Comparison of ENCODE assay signal across 10 cellular contexts in genomic region chr12:50258167-50258551, GRCh38. TPM values are rescaled to one million over a fixed set of nuclear protein-coding genes. Genes with fewer than 3 reads are reported as not detected.
DNase-seq lines count a peak whose midpoint lies in the region; ATAC-seq and TF ChIP-seq lines count a peak whose summit lies in the region.
"Had no signal": no experiment of that assay in that cellular context is flagged by ENCODE, and none has a peak within 500 bp of the region (broad histone marks: within the 10 kb centered on the region; RNA-seq: fewer than 3 reads in every experiment).

No MANE protein-coding gene starts in this region.

- H3K36me3 Mint-ChIP-seq in activated CD4-positive, alpha-beta memory T cell treated with anti-CD3 and anti-CD28 coated beads, Interleukin-2, amount 10 ng/mL, durations not matched to agents 7 days and 5 days (ENCODE audit: low read depth), result no peaks in the 10 kb centered on the region
- H3K36me3 Mint-ChIP-seq: activated naive CD8-positive, alpha-beta T cell had no signal

- no peaks in the 10 kb centered on the region for H3K9me2 ChIP-seq in PC-9 (ENCODE audit: insufficient read depth)

- DNase-seq in PC-9, result no peak
- no peak for DNase-seq in epithelial cell of prostate (ENCODE audit: low read depth, low spot score)
- no peak for DNase-seq in lung (ENCODE audit: low spot score)
- DNase-seq in thyroid gland, result peak; percentile 34 to 61
- no peak for DNase-seq in activated CD4-positive, alpha-beta memory T cell treated with anti-CD3 and anti-CD28 coated beads, Interleukin-2, amount 10 ng/mL, durations not matched to agents 7 days and 5 days
- no peak for DNase-seq in LoVo (ENCODE audit: low spot score)
- DNase-seq: activated CD4-positive, alpha-beta T cell treated with anti-CD3 and anti-CD28 coated beads, Interleukin-2, amount 50 U/mL, for 1 hour had no signal

- no peak for TF ChIP-seq POLR2A in thyroid gland (IDR thresholded peaks at IDR 0.05)

- no peaks in the 10 kb centered on the region for H3K9me3 ChIP-seq in PC-9 (ENCODE audit: insufficient read depth, low read depth)
- no peaks in the 10 kb centered on the region for H3K9me3 ChIP-seq in lung (ENCODE audit: control insufficient read depth in 2 of 2, insufficient read depth in 1 of 2, low read length in 1 of 2)
- no peaks in the 10 kb centered on the region for H3K9me3 ChIP-seq in thyroid gland

- CTCF ChIA-PET in PC-9 (lab: Charles Lee), result no interaction called here
- CTCF ChIA-PET in activated CD4-positive, alpha-beta memory T cell treated with anti-CD3 and anti-CD28 coated beads, Interleukin-2, amount 10 ng/mL, durations not matched to agents 7 days and 5 days (lab: Charles Lee), result no interaction called here

- TF ChIP-seq CTCF in PC-9 (conservative IDR thresholded peaks at IDR 0.05), result no peak
- no peak for TF ChIP-seq CTCF in lung (IDR thresholded peaks at IDR 0.05; ENCODE audit: control extremely low read depth, extremely low read depth)
- TF ChIP-seq CTCF in thyroid gland (IDR thresholded peaks at IDR 0.05), result no peak

- no TSS peak for BruUV-seq in PC-9 (replicated peaks; lab: Mats Ljungman, UMichigan)

- no peaks in the 10 kb centered on the region for H3K9me3 Mint-ChIP-seq in activated CD4-positive, alpha-beta memory T cell treated with anti-CD3 and anti-CD28 coated beads, Interleukin-2, amount 10 ng/mL, durations not matched to agents 7 days and 5 days

- H3K27ac Mint-ChIP-seq in activated CD4-positive, alpha-beta memory T cell treated with anti-CD3 and anti-CD28 coated beads, Interleukin-2, amount 10 ng/mL, durations not matched to agents 7 days and 5 days, result no peak overlapping the region
- H3K27ac Mint-ChIP-seq: activated naive CD8-positive, alpha-beta T cell had no signal

- H4K20me1 ChIP-seq in PC-9 (ENCODE audit: insufficient read depth), result no peaks in the 10 kb centered on the region

- peak overlapping the region; percentile 30 for H3K4me2 ChIP-seq in PC-9

- WGBS in lung, 2 donors, result 66 to 74% methylated on average over 5 of the region's 5 CpGs
- WGBS in thyroid gland, 2 donors, result 60 to 73% methylated on average over 5 of the region's 5 CpGs

- H3K4me1 ChIP-seq in PC-9 (replicated peaks; ENCODE audit: insufficient read depth), result peaks cover 71% of the 10 kb centered on the region
- peaks cover 7 to 16% of the 10 kb centered on the region in 2 donors for H3K4me1 ChIP-seq in lung (ENCODE audit: control insufficient read depth in 2 of 2, insufficient read depth in 2 of 2, low read length in 2 of 2)
- peaks cover 32 to 56% of the 10 kb centered on the region in 2 donors for H3K4me1 ChIP-seq in thyroid gland

- no peak for ATAC-seq in lung (ENCODE audit: insufficient read depth, low FRiP score)
- no peak for ATAC-seq in activated CD4-positive, CD25-positive, alpha-beta regulatory T cell treated with anti-CD3 and anti-CD28 coated beads, Interleukin-2, amount 50 U/mL, for 24 hours
- no peak for ATAC-seq in HG03045 (IDR thresholded peaks at IDR 0.05; ENCODE audit: unreplicated experiment)

- H3K27ac ChIP-seq in PC-9, result peak overlapping the region; percentile 98
- H3K27ac ChIP-seq in epithelial cell of prostate, result peak overlapping the region; percentile 73
- peak overlapping the region; percentile 42 to 75 for H3K27ac ChIP-seq in lung (ENCODE audit: low read depth in 1 of 2, low read length in 1 of 2)
- peak overlapping the region; percentile 70 to 82 (median 79) for H3K27ac ChIP-seq in thyroid gland

- peaks cover 71% of the 10 kb centered on the region for H3F3A ChIP-seq in PC-9 (ENCODE audit: insufficient read depth, low read depth)

- H3K4me1 Mint-ChIP-seq in activated CD4-positive, alpha-beta memory T cell treated with anti-CD3 and anti-CD28 coated beads, Interleukin-2, amount 10 ng/mL, durations not matched to agents 7 days and 5 days, result peaks cover 16% of the 10 kb centered on the region

- H3K79me2 ChIP-seq in PC-9 (ENCODE audit: low read depth), result peaks cover 61% of the 10 kb centered on the region

- no peak overlapping the region for H2AFZ ChIP-seq in PC-9

- intact Hi-C loops in PC-9 (cut with micrococcal nuclease; ENCODE audit: unreplicated experiment), result no loop called here
- intact Hi-C loops in thyroid gland (cut with DNase I), result no loop called here

- no peaks in the 10 kb centered on the region for H3K27me3 Mint-ChIP-seq in activated CD4-positive, alpha-beta memory T cell treated with anti-CD3 and anti-CD28 coated beads, Interleukin-2, amount 10 ng/mL, durations not matched to agents 7 days and 5 days
- H3K27me3 Mint-ChIP-seq: activated naive CD8-positive, alpha-beta T cell had no signal

- H3K27me3 ChIP-seq in PC-9 (ENCODE audit: insufficient read depth, low read depth) (no peaks in the 10 kb centered on the region), lung (ENCODE audit: control insufficient read depth, insufficient read depth) (no peaks in the 10 kb centered on the region), thyroid gland (no peaks in the 10 kb centered on the region)

- H3K4me3 ChIP-seq in PC-9 (no peak overlapping the region), lung (no peak overlapping the region), thyroid gland (replicated peaks in 1 of 3) (no peak overlapping the region)

- POLR2A ChIA-PET in PC-9 (lab: Charles Lee; ENCODE audit: unreplicated experiment), result interaction anchor here (0.6 kb wide), 2 partner anchors 52 to 506 kb away, joined by 5 to 6 read pairs; partner anchors contain the start of gene ATF1
- POLR2A ChIA-PET in activated CD4-positive, alpha-beta memory T cell treated with anti-CD3 and anti-CD28 coated beads, Interleukin-2, amount 10 ng/mL, durations not matched to agents 7 days and 5 days (lab: Charles Lee), result interaction anchor here (1.7 kb wide), 1 partner anchor 25 kb away, joined by 4 read pairs; the partner anchor contains the start of gene LIMA1

- H3K36me3 ChIP-seq in PC-9 (ENCODE audit: low read depth) (no peaks in the 10 kb centered on the region; the same call in 1 of the 2 replicates), lung (ENCODE audit: control insufficient read depth in 2 of 2, insufficient read depth in 2 of 2, low read length in 2 of 2) (no peaks in the 10 kb centered on the region), thyroid gland (no peaks in the 10 kb centered on the region)

- no peak overlapping the region for H3K4me3 Mint-ChIP-seq in activated CD4-positive, alpha-beta memory T cell treated with anti-CD3 and anti-CD28 coated beads, Interleukin-2, amount 10 ng/mL, durations not matched to agents 7 days and 5 days
- H3K4me3 Mint-ChIP-seq: activated naive CD8-positive, alpha-beta T cell had no signal

RNA-seq across cellular contexts. Expression of gene LIMA1, which starts 25.2 kb away (rescaled TPM):
- 73.1 and 98.6 TPM in 2 replicates for total RNA-seq in PC-9 (2021)
- 10 to 100 TPM; 55.8 to 69.7 TPM for total RNA-seq in lung
- polyA plus RNA-seq in lung, result 10 to 100 TPM; 25.0 to 35.5 TPM
- total RNA-seq in thyroid gland, result 10 to 100 TPM; 53.0 to 75.4 (median 66.7) TPM
- total RNA-seq in activated CD4-positive, alpha-beta memory T cell treated with anti-CD3 and anti-CD28 coated beads, Interleukin-2, amount 10 ng/mL, durations not matched to agents 7 days and 5 days, result 10 to 100 TPM; 59.4 to 59.9 TPM

Comparison
In these comparisons a context has a peak if more than half of its experiments do, and no peak if none do; other contexts are left out.
1. DNase-seq: peak in thyroid gland (2 of 2); none in PC-9 (0 of 2), epithelial cell of prostate (single experiment), lung (single experiment), activated CD4-positive, alpha-beta memory T cell treated with anti-CD3 and anti-CD28 coated beads, Interleukin-2, amount 10 ng/mL, durations not matched to agents 7 days and 5 days (single experiment) and LoVo (single experiment).
2. Peak in every context shown above with its lines, with median percentiles within 50 percentile points of each other: H3K27ac ChIP-seq.